Comparison of ENCODE assay signal across 14 cellular contexts in the genomic region with DNA sequence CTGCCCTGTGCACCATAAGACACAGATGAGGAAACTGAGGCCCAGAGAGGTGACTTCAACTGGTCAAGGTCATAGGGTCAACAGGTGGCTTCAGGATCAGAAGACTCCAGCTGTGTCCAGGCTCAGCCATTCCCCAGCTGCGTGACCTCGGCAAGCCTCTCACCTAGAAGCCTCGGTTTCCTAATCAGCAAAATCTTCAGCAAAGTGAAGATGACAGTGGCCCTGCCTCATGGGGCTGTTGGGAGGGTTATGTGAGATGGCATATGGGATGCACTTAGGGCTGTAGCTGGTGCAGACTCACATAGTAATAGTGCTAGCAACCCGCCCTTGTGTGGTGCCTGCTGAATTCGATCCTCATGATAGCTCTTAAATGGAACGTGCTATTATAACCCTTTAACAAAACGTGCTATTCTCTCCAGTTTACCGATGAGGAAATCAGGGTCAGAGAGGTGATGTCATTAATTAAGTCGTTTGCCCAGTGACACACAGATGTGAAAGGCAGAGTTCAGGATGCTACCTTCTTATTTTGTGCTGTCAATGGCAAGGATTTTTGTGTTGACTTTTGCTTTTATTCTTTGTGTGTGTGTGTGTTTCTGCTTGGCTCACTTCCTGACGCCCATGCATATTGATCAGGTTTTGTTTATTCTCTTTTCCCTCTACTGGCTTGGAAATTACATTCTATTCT.
"Had no signal": no experiment of that assay in that cellular context is flagged by ENCODE, and none has a peak within 500 bp of the region (broad histone marks: within the 10 kb centered on the region; RNA-seq: fewer than 3 reads in every experiment).

No MANE protein-coding gene starts in this region.

- H3K36me3 ChIP-seq: left lung, thyroid gland, uterus, WERI-Rb-1 had no signal

- H3K27me3 ChIP-seq: thyroid gland, uterus had no signal

- H3K9me3 ChIP-seq: left lung, thyroid gland, uterus had no signal

- DNase-seq: activated CD4-positive, alpha-beta T cell treated with anti-CD3 and anti-CD28 coated beads, Interleukin-2, amount 10 ng/mL, durations not matched to agents 24 days and 14 days; activated CD8-positive, alpha-beta memory T cell treated with anti-CD3 and anti-CD28 coated beads for 24 hours; activated naive CD4-positive, alpha-beta T cell treated with Interleukin-2 at 50 U/mL for 16 hours; activated naive CD8-positive, alpha-beta T cell treated with anti-CD3 and anti-CD28 coated beads, Interleukin-2, amount 50 U/mL, for 24 hours; central memory CD4-positive, alpha-beta T cell; cortex of kidney; effector CD8-positive, alpha-beta T cell; left lung; stimulated activated CD4-positive, alpha-beta T cell treated with anti-CD3 and anti-CD28 coated beads, Interleukin-15, amount 100 ng/mL, for 24 hours; stimulated activated CD4-positive, alpha-beta T cell treated with anti-CD3 and anti-CD28 coated beads, Interleukin-4, amount 100 ng/mL, for 24 hours; thyroid gland; uterus; WERI-Rb-1 had no signal

- H3K4me1 ChIP-seq: left lung, thyroid gland, uterus had no signal

- ATAC-seq: activated naive CD8-positive, alpha-beta T cell treated with anti-CD3 and anti-CD28 coated beads, Interleukin-2, amount 50 U/mL, for 24 hours; left lung; natural killer cell treated with Interleukin-12 subunit alpha and Interleukin-12 subunit beta and Interleukin-15 and Interleukin-18, amount 100 ng/mL, for 72 hours had no signal

- H3K27ac ChIP-seq: left lung, thyroid gland, uterus, WERI-Rb-1 had no signal

- H3K4me3 ChIP-seq: left lung, thyroid gland, uterus had no signal
